9 cellular contexts compared by ENCODE assay signal in the genomic region with DNA sequence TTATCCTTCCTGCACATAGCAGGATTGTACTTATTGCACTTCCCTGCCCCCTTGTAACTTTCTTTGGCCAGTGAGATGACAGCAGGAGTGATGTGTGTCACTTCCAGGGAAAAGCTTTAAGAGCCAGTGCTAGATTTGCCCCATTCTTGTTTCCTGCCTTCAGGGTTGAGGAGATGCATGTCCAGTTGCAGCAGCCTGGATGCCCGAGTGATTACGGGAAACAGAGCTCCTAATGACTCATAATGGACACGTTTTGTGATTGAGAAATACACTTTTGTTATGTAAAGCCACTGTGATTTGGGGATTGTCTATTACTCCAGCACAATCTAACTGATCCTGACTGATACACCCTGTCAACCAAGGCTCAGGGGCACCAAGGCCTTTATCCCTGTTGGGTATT. TPM values are rescaled to one million over a fixed set of nuclear protein-coding genes. Genes with fewer than 3 reads are reported as not detected.
DNase-seq lines count a peak whose midpoint lies in the region; TF ChIP-seq lines count a peak whose summit lies in the region.
"Had no signal": no experiment of that assay in that cellular context is flagged by ENCODE, and none has a peak within 500 bp of the region (broad histone marks: within the 10 kb centered on the region; RNA-seq: fewer than 3 reads in every experiment).

No MANE protein-coding gene starts in this region.

- dilution Hi-C loops in mammary epithelial cell (cut with HindIII; ENCODE audit: low sequenced_read_pairs) = loop anchor here (5.0 kb wide), 1 partner anchor 47 kb away; no protein-coding TSS in a partner anchor

- DNase-seq in SIG-M5 treated with dmso at 0.1 percent for 504 hours (lab: John Stamatoyannopoulos, UW; ENCODE audit: unreplicated experiment) (peak; percentile 45), SIG-M5 (lab: John Stamatoyannopoulos, UW) (no peak), MV-4-11 (lab: John Stamatoyannopoulos, UW) (peak; percentile 65), mammary epithelial cell (peak; percentile 85), pulmonary artery endothelial cell (ENCODE audit: low read depth, low spot score) (peak; percentile 30), DMS153 (lab: John Stamatoyannopoulos, UW) (no peak), occipital lobe (lab: John Stamatoyannopoulos, UW) (no peak), NCI-H2029 treated with DMSO at 0.1 percent for 48 hours (lab: John Stamatoyannopoulos, UW) (no peak)
- DNase-seq: NCI-H1436 had no signal

- peak overlapping the region; percentile 57 for H3K4me2 ChIP-seq in mammary epithelial cell (ENCODE audit: insufficient read depth, low read depth, low read length)

- H3K79me2 ChIP-seq in mammary epithelial cell (ENCODE audit: insufficient read depth, low read length) = peaks cover 28% of the 10 kb centered on the region

- no TSS peak for BruUV-seq in mammary epithelial cell (replicated peaks; lab: Mats Ljungman, UMichigan)

- H3K27ac ChIP-seq in mammary epithelial cell (ENCODE audit: insufficient read depth, low read depth, low read length) = peak overlapping the region; percentile 29

- peaks cover 55% of the 10 kb centered on the region for H3K4me1 ChIP-seq in mammary epithelial cell (ENCODE audit: insufficient read depth, low read length)

- no peaks in the 10 kb centered on the region for H4K20me1 ChIP-seq in mammary epithelial cell (ENCODE audit: insufficient read depth, low read length)

- H3K36me3 ChIP-seq in mammary epithelial cell (ENCODE audit: insufficient read depth, low read length) = no peaks in the 10 kb centered on the region

- no peak overlapping the region for H3K9ac ChIP-seq in mammary epithelial cell (ENCODE audit: insufficient read depth, low read length)

- no peak overlapping the region for H2AFZ ChIP-seq in mammary epithelial cell (ENCODE audit: low read depth, low read length)

- in situ Hi-C loops in mammary epithelial cell (cut with MboI; ENCODE audit: low sequenced_read_pairs in 2 of 2) = no loop called here

- intact Hi-C loops in mammary epithelial cell (cut with micrococcal nuclease) = loop anchor here (5.0 kb wide), 2 partner anchors 127 to 168 kb away; a partner anchor contains a TSS

- 4% methylated on average over 3 of the region's 3 CpGs for WGBS in mammary epithelial cell (ENCODE audit: low coverage, missing lambda C conversion rate)

- H3K27me3 ChIP-seq in mammary epithelial cell (ENCODE audit: insufficient read depth, low read length) = no peaks in the 10 kb centered on the region

- H3K9me3 ChIP-seq in mammary epithelial cell (replicated peaks; ENCODE audit: insufficient read depth, low read length) = no peaks in the 10 kb centered on the region

- H3K4me3 ChIP-seq in mammary epithelial cell (replicated peaks in 1 of 3; ENCODE audit: insufficient read depth in 1 of 3, low read depth in 2 of 3, low read length in 3 of 3) = no peak overlapping the region

- CTCF ChIA-PET in mammary epithelial cell (lab: Charles Lee; ENCODE audit: low non-redundant PET) = interaction anchor here (0.5 kb wide), 1 partner anchor 34 kb away, joined by 5 read pairs; no protein-coding TSS in a partner anchor

- TF ChIP-seq CTCF in mammary epithelial cell (conservative IDR thresholded peaks at IDR 0.05 in 1 of 2, IDR thresholded peaks at IDR 0.05 in 1 of 2; ENCODE audit: extremely low read depth in 1 of 2, insufficient read depth in 1 of 2, low read depth in 1 of 2, low read length in 2 of 2) = no peak

RNA-seq across cellular contexts. Expression of a gene that starts 5.0 kb away (rescaled TPM):
- total RNA-seq in mammary epithelial cell = 10 to 100 TPM in 1 of 2 donors, 1 to 10 TPM in 1; 6.0 to 14.9 TPM
- polyA plus RNA-seq in mammary epithelial cell = 3.1 TPM
- polyA minus RNA-seq in mammary epithelial cell = 16.0 TPM
- total RNA-seq in pulmonary artery endothelial cell = 3.8 and 4.3 TPM in 2 replicates
- total RNA-seq in occipital lobe = 20.9 TPM

RNA-seq across cellular contexts. Expression of a gene that starts 53.0 kb away (rescaled TPM):
- total RNA-seq in mammary epithelial cell (10 to 100 TPM; 56.3 to 78.2 TPM), pulmonary artery endothelial cell (35.8 and 39.6 TPM in 2 replicates), occipital lobe (45.7 TPM)
- 96.6 TPM for polyA plus RNA-seq in mammary epithelial cell
- 80.2 TPM for polyA minus RNA-seq in mammary epithelial cell

Comparison
In these comparisons a context has a peak if more than half of its experiments do, and no peak if none do; other contexts are left out.
1. DNase-seq: peak in SIG-M5 treated with dmso at 0.1 percent for 504 hours (single experiment), MV-4-11 (single experiment), mammary epithelial cell (single experiment) and pulmonary artery endothelial cell (single experiment); none in SIG-M5 (single experiment), DMS153 (single experiment), occipital lobe (single experiment) and NCI-H2029 treated with DMSO at 0.1 percent for 48 hours (single experiment).